ENCODE assay signal across 9 cellular contexts in genomic region chr6:10555625-10556309, GRCh38. TPM values are rescaled to one million over a fixed set of nuclear protein-coding genes. Genes with fewer than 3 reads are reported as not detected.
A peak's percentile ranks its signal among the peaks of the same experiment; 100 is the strongest.
DNase-seq lines count a peak whose midpoint lies in the region; ATAC-seq and TF ChIP-seq lines count a peak whose summit lies in the region.
"Had no signal": no experiment of that assay in that cellular context is flagged by ENCODE, and none has a peak within 500 bp of the region (broad histone marks: within the 10 kb centered on the region; RNA-seq: fewer than 3 reads in every experiment).

No MANE protein-coding gene starts in this region.

- H3K4me2 ChIP-seq in parathyroid adenoma (ENCODE audit: low read length), result peak overlapping the region; percentile 66

- H3K9me3 ChIP-seq in adipocyte (ENCODE audit: control insufficient read depth, low read length), result no peaks in the 10 kb centered on the region
- H3K9me3 ChIP-seq in parathyroid adenoma (ENCODE audit: control insufficient read depth, low read length), result no peaks in the 10 kb centered on the region
- H3K9me3 ChIP-seq in CD4-positive, alpha-beta memory T cell (ENCODE audit: control insufficient read depth in 1 of 2, low read length in 2 of 2), result no peaks in the 10 kb centered on the region

- H3K9ac ChIP-seq in adipocyte (ENCODE audit: low read length), result no peak overlapping the region
- no peak overlapping the region for H3K9ac ChIP-seq in parathyroid adenoma

- peak overlapping the region; percentile 1 for H3K27ac ChIP-seq in parathyroid adenoma
- H3K27ac ChIP-seq in CD4-positive, alpha-beta memory T cell (ENCODE audit: low read depth, low read length), result no peak overlapping the region
- H3K27ac ChIP-seq: 22Rv1 had no signal

- H3K36me3 ChIP-seq in adipocyte (ENCODE audit: control insufficient read depth, insufficient read depth, low read length, severe bottlenecking), result no peaks in the 10 kb centered on the region
- no peaks in the 10 kb centered on the region for H3K36me3 ChIP-seq in parathyroid adenoma (ENCODE audit: control insufficient read depth, insufficient read depth, low read length)
- no peaks in the 10 kb centered on the region for H3K36me3 ChIP-seq in CD4-positive, alpha-beta memory T cell (ENCODE audit: insufficient read depth, low read length)

- intact Hi-C loops in cardiac septum (cut with DNase I), result no loop called here
- intact Hi-C loops in CD4-positive, alpha-beta memory T cell (cut with micrococcal nuclease), result no loop called here

- DNase-seq in NCI-H1417 (lab: John Stamatoyannopoulos, UW) (peak; percentile 76 to 88 (median 78)), NCI-H1417 treated with DMSO at 0.1 percent for 48 hours (lab: John Stamatoyannopoulos, UW) (no peak), adipocyte (ENCODE audit: low read depth) (peak; percentile 64), cardiac septum (ENCODE audit: low spot score) (peak; percentile 80)
- no peak for DNase-seq in CD4-positive, alpha-beta memory T cell
- DNase-seq in activated T-cell treated with anti-CD3 and anti-CD28 coated beads, Interleukin-2, amount 50 U/mL, for 72 hours, result no peak

- peaks cover 6 to 29% of the 10 kb centered on the region in 2 donors for H3K36me3 Mint-ChIP-seq in CD4-positive, alpha-beta memory T cell
- H3K36me3 Mint-ChIP-seq in activated T-cell treated with anti-CD3 and anti-CD28 coated beads, Interleukin-2, amount 50 U/mL, for 72 hours (ENCODE audit: insufficient read depth in 2 of 2), result peaks cover 0 to 2% of the 10 kb centered on the region in 2 donors

- TF ChIP-seq CTCF in parathyroid adenoma (IDR thresholded peaks at IDR 0.05), result no peak

- ATAC-seq in activated T-cell treated with anti-CD3 and anti-CD28 coated beads, Interleukin-2, amount 50 U/mL, for 72 hours (replicated peaks in 1 of 2), result no peak
- no peak for ATAC-seq in GM19395 (IDR thresholded peaks at IDR 0.05; ENCODE audit: unreplicated experiment)

- H3K4me3 ChIP-seq in adipocyte (ENCODE audit: low read length) (peak overlapping the region; percentile 78), parathyroid adenoma (ENCODE audit: low read depth, low read length) (peak overlapping the region; percentile 18)
- H3K4me3 ChIP-seq in CD4-positive, alpha-beta memory T cell (ENCODE audit: low read length in 2 of 2), result no peak overlapping the region

- CTCF ChIA-PET in CD4-positive, alpha-beta memory T cell (lab: Charles Lee; ENCODE audit: partially characterized antibody), result interaction anchor here (1.4 kb wide), 1 partner anchor 33 kb away, joined by 3 read pairs; no protein-coding TSS in a partner anchor

- H3K79me2 ChIP-seq in parathyroid adenoma, result no peaks in the 10 kb centered on the region

- no peaks in the 10 kb centered on the region for H3K27me3 Mint-ChIP-seq in CD4-positive, alpha-beta memory T cell
- H3K27me3 Mint-ChIP-seq in activated T-cell treated with anti-CD3 and anti-CD28 coated beads, Interleukin-2, amount 50 U/mL, for 72 hours (ENCODE audit: low read depth), result no peaks in the 10 kb centered on the region

- H3K4me1 Mint-ChIP-seq in CD4-positive, alpha-beta memory T cell, result peaks cover 0 to 4% (median 3%) of the 10 kb centered on the region in 4 donors
- H3K4me1 Mint-ChIP-seq in activated T-cell treated with anti-CD3 and anti-CD28 coated beads, Interleukin-2, amount 50 U/mL, for 72 hours (ENCODE audit: low read depth), result peaks cover 5% of the 10 kb centered on the region

- H3K27me3 ChIP-seq in adipocyte (replicated peaks; ENCODE audit: control insufficient read depth, insufficient read depth, low read length) (peaks cover 51% of the 10 kb centered on the region), parathyroid adenoma (ENCODE audit: control insufficient read depth, insufficient read depth, low read length) (no peaks in the 10 kb centered on the region)
- H3K27me3 ChIP-seq in CD4-positive, alpha-beta memory T cell (ENCODE audit: insufficient read depth, low read length), result no peaks in the 10 kb centered on the region

- no peaks in the 10 kb centered on the region for H3K9me3 Mint-ChIP-seq in CD4-positive, alpha-beta memory T cell
- H3K9me3 Mint-ChIP-seq in activated T-cell treated with anti-CD3 and anti-CD28 coated beads, Interleukin-2, amount 50 U/mL, for 72 hours, result no peaks in the 10 kb centered on the region

- H3K27ac Mint-ChIP-seq in CD4-positive, alpha-beta memory T cell, result no peak overlapping the region
- H3K27ac Mint-ChIP-seq in activated T-cell treated with anti-CD3 and anti-CD28 coated beads, Interleukin-2, amount 50 U/mL, for 72 hours, result no peak overlapping the region

- peak overlapping the region; percentile 65 for H2AFZ ChIP-seq in parathyroid adenoma

- no peak overlapping the region for H3K4me3 Mint-ChIP-seq in CD4-positive, alpha-beta memory T cell
- H3K4me3 Mint-ChIP-seq in activated T-cell treated with anti-CD3 and anti-CD28 coated beads, Interleukin-2, amount 50 U/mL, for 72 hours, result no peak overlapping the region

- POLR2A ChIA-PET in CD4-positive, alpha-beta memory T cell (lab: Charles Lee; ENCODE audit: partially characterized antibody), result no interaction called here

- H3K4me1 ChIP-seq in adipocyte (ENCODE audit: control insufficient read depth, insufficient read depth, low read length) (peaks cover 5% of the 10 kb centered on the region), parathyroid adenoma (no peaks in the 10 kb centered on the region)
- H3K4me1 ChIP-seq in CD4-positive, alpha-beta memory T cell (ENCODE audit: insufficient read depth, low read length), result no peaks in the 10 kb centered on the region

RNA-seq across cellular contexts. Expression of gene GCNT2, which starts 34.6 kb away (rescaled TPM):
- 37.1 TPM for total RNA-seq in cardiac septum
- total RNA-seq in CD4-positive, alpha-beta memory T cell, result 1 to 10 TPM; 3.1 to 4.2 TPM
- polyA plus RNA-seq in CD4-positive, alpha-beta memory T cell, result 1 to 10 TPM in 1 of 2 donors, under 1 TPM in 1; 0.75 to 1.3 TPM
- 1 to 10 TPM; 1.8 to 3.1 TPM for total RNA-seq in activated T-cell treated with anti-CD3 and anti-CD28 coated beads, Interleukin-2, amount 50 U/mL, for 72 hours

Comparison
In these comparisons a context has a peak if more than half of its experiments do, and no peak if none do; other contexts are left out.
1. DNase-seq: peak in NCI-H1417 (3 of 3), adipocyte (single experiment) and cardiac septum (single experiment); none in NCI-H1417 treated with DMSO at 0.1 percent for 48 hours (single experiment), CD4-positive, alpha-beta memory T cell (0 of 5) and activated T-cell treated with anti-CD3 and anti-CD28 coated beads, Interleukin-2, amount 50 U/mL, for 72 hours (0 of 2).
2. H3K4me3 ChIP-seq: peak in adipocyte (single experiment) and parathyroid adenoma (single experiment); none in CD4-positive, alpha-beta memory T cell (0 of 2).